ENCODE assay signal across 15 cellular contexts in genomic region chr1:2415337-2415736, GRCh38. TPM values are rescaled to one million over a fixed set of nuclear protein-coding genes. Genes with fewer than 3 reads are reported as not detected.
DNase-seq lines count a peak whose midpoint lies in the region; ATAC-seq and TF ChIP-seq lines count a peak whose summit lies in the region.
"Had no signal": no experiment of that assay in that cellular context is flagged by ENCODE, and none has a peak within 500 bp of the region (broad histone marks: within the 10 kb centered on the region; RNA-seq: fewer than 3 reads in every experiment).

No MANE protein-coding gene starts in this region.

- peaks cover 0 to 53% (median 9%) of the 10 kb centered on the region in 7 donors for H3K27me3 ChIP-seq in spleen (replicated peaks in 1 of 7)

- H3K27ac Mint-ChIP-seq in activated naive CD8-positive, alpha-beta T cell treated with anti-CD3 and anti-CD28 coated beads, Interleukin-2, amount 10 ng/mL, durations not matched to agents 7 days and 5 days = peak overlapping the region; percentile 92
- no peak overlapping the region for H3K27ac Mint-ChIP-seq in glutamatergic neuron (ENCODE audit: unreplicated experiment)

- H3K4me1 ChIP-seq in spleen = peaks cover 29 to 71% (median 53%) of the 10 kb centered on the region in 6 donors

- peaks cover 0 to under 1% (median 0%) of the 10 kb centered on the region in 6 donors for H3K36me3 ChIP-seq in spleen
- H3K36me3 ChIP-seq: neutrophil, upper lobe of left lung had no signal

- peaks cover 29% of the 10 kb centered on the region for H3K4me1 Mint-ChIP-seq in activated naive CD8-positive, alpha-beta T cell treated with anti-CD3 and anti-CD28 coated beads, Interleukin-2, amount 10 ng/mL, durations not matched to agents 7 days and 5 days
- H3K4me1 Mint-ChIP-seq in glutamatergic neuron (ENCODE audit: low read depth, unreplicated experiment) = peaks cover 12% of the 10 kb centered on the region

- DNase-seq in NCI-H345 (lab: John Stamatoyannopoulos, UW) (peak; percentile 9), NCI-H345 treated with DMSO at 0.1 percent for 48 hours (lab: John Stamatoyannopoulos, UW; ENCODE audit: unreplicated experiment) (no peak), NCI-H69 (lab: John Stamatoyannopoulos, UW) (peak; percentile 3), spleen (no peak), dermis blood vessel endothelial cell (no peak), glutamatergic neuron (no peak)
- DNase-seq in activated naive CD8-positive, alpha-beta T cell treated with anti-CD3 and anti-CD28 coated beads, Interleukin-2, amount 10 ng/mL, durations not matched to agents 7 days and 5 days = peak; percentile 60
- DNase-seq: ACHN; effector CD8-positive, alpha-beta T cell; KG1; NCI-H187 treated with DMSO at 0.1 percent for 48 hours; SW 1271 had no signal

- H3K9me3 Mint-ChIP-seq in activated naive CD8-positive, alpha-beta T cell treated with anti-CD3 and anti-CD28 coated beads, Interleukin-2, amount 10 ng/mL, durations not matched to agents 7 days and 5 days = no peaks in the 10 kb centered on the region
- H3K9me3 Mint-ChIP-seq in glutamatergic neuron (ENCODE audit: unreplicated experiment) = peaks cover 3% of the 10 kb centered on the region

- TF ChIP-seq CTCF in spleen (IDR thresholded peaks at IDR 0.05 in 8 of 11, conservative IDR thresholded peaks at IDR 0.05 in 3 of 11) (no peak), glutamatergic neuron (IDR thresholded peaks at IDR 0.05; ENCODE audit: partially characterized antibody, unreplicated experiment) (no peak)

- H3K27me3 Mint-ChIP-seq in activated naive CD8-positive, alpha-beta T cell treated with anti-CD3 and anti-CD28 coated beads, Interleukin-2, amount 10 ng/mL, durations not matched to agents 7 days and 5 days = no peaks in the 10 kb centered on the region
- H3K27me3 Mint-ChIP-seq in glutamatergic neuron (ENCODE audit: unreplicated experiment) = peaks cover 8% of the 10 kb centered on the region

- peak overlapping the region in 7 of 8 donors; percentile 9 to 88 (median 59) for H3K27ac ChIP-seq in spleen
- H3K27ac ChIP-seq: neutrophil had no signal

- intact Hi-C loops in spleen (cut with DNase I; ENCODE audit: low total_unique reads) = loop anchor here (5.0 kb wide), 1 partner anchor 372 kb away; no protein-coding TSS in a partner anchor

- peak overlapping the region in 6 of 8 donors; percentile 34 to 69 (median 38) for H3K4me3 ChIP-seq in spleen

- no peaks in the 10 kb centered on the region for H3K9me3 ChIP-seq in spleen
- H3K9me3 ChIP-seq: neutrophil, upper lobe of left lung had no signal

- ATAC-seq in activated naive CD8-positive, alpha-beta T cell treated with anti-CD3 and anti-CD28 coated beads, Interleukin-2, amount 10 ng/mL, durations not matched to agents 7 days and 5 days (ENCODE audit: low read depth) = no peak
- ATAC-seq in HG03521 (IDR thresholded peaks at IDR 0.05; ENCODE audit: unreplicated experiment) = no peak

- H3K4me3 Mint-ChIP-seq in activated naive CD8-positive, alpha-beta T cell treated with anti-CD3 and anti-CD28 coated beads, Interleukin-2, amount 10 ng/mL, durations not matched to agents 7 days and 5 days = peak overlapping the region; percentile 92
- H3K4me3 Mint-ChIP-seq in glutamatergic neuron (ENCODE audit: unreplicated experiment) = no peak overlapping the region

- POLR2A ChIA-PET in activated naive CD8-positive, alpha-beta T cell treated with anti-CD3 and anti-CD28 coated beads, Interleukin-2, amount 10 ng/mL, durations not matched to agents 7 days and 5 days (lab: Charles Lee) = interaction anchor here (0.7 to 5.0 kb wide), 13 partner anchors 10 to 374 kb away, joined by 3 to 98 read pairs (median 5); partner anchors contain the start of genes FAAP20, MORN1, PANK4 and PRXL2B

- WGBS in spleen, 5 donors = 66 to 77% (median 66%) methylated on average over 11 of the region's 11 CpGs

- no peak for TF ChIP-seq POLR2A in spleen (IDR thresholded peaks at IDR 0.05)

- peaks cover 4% of the 10 kb centered on the region for H3K36me3 Mint-ChIP-seq in activated naive CD8-positive, alpha-beta T cell treated with anti-CD3 and anti-CD28 coated beads, Interleukin-2, amount 10 ng/mL, durations not matched to agents 7 days and 5 days
- no peaks in the 10 kb centered on the region for H3K36me3 Mint-ChIP-seq in glutamatergic neuron (ENCODE audit: unreplicated experiment)

RNA-seq across cellular contexts. Expression of gene PEX10, which starts 3.0 kb away (rescaled TPM):
- 1 to 10 TPM; 9.6 to 9.9 TPM for total RNA-seq in activated naive CD8-positive, alpha-beta T cell treated with anti-CD3 and anti-CD28 coated beads, Interleukin-2, amount 10 ng/mL, durations not matched to agents 7 days and 5 days
- 10 to 100 TPM; 10.2 to 18.9 (median 16.3) TPM for total RNA-seq in spleen
- 10 to 100 TPM; 12.5 to 19.1 (median 13.0) TPM for polyA plus RNA-seq in spleen
- total RNA-seq in dermis blood vessel endothelial cell = 33.4 and 44.9 TPM in 2 replicates
- 14.0 TPM for total RNA-seq in glutamatergic neuron (ENCODE audit: unreplicated experiment)

RNA-seq across cellular contexts. Expression of gene RER1, which starts 23.7 kb away (rescaled TPM):
- 100 to 1,000 TPM; 140 to 147 TPM for total RNA-seq in activated naive CD8-positive, alpha-beta T cell treated with anti-CD3 and anti-CD28 coated beads, Interleukin-2, amount 10 ng/mL, durations not matched to agents 7 days and 5 days
- 100 to 1,000 TPM in 3 of 7 donors, 10 to 100 TPM in 4; 70.1 to 131 (median 91.8) TPM for total RNA-seq in spleen
- 10 to 100 TPM; 51.1 to 77.0 (median 68.7) TPM for polyA plus RNA-seq in spleen
- total RNA-seq in dermis blood vessel endothelial cell = 62.6 and 64.8 TPM in 2 replicates
- total RNA-seq in glutamatergic neuron (ENCODE audit: unreplicated experiment) = 93.0 TPM

RNA-seq across cellular contexts. Expression of gene MORN1, which starts 24.0 kb away (rescaled TPM):
- 10 to 100 TPM; 10.5 to 11.6 TPM for total RNA-seq in activated naive CD8-positive, alpha-beta T cell treated with anti-CD3 and anti-CD28 coated beads, Interleukin-2, amount 10 ng/mL, durations not matched to agents 7 days and 5 days
- total RNA-seq in spleen = 10 to 100 TPM in 2 of 7 donors, 1 to 10 TPM in 5; 5.9 to 13.5 (median 8.4) TPM
- 1 to 10 TPM; 1.9 to 5.8 (median 2.2) TPM for polyA plus RNA-seq in spleen
- total RNA-seq in dermis blood vessel endothelial cell = 7.4 and 7.7 TPM in 2 replicates
- 10.8 TPM for total RNA-seq in glutamatergic neuron (ENCODE audit: unreplicated experiment)

Comparison
In these comparisons a context has a peak if more than half of its experiments do, and no peak if none do; other contexts are left out.
1. DNase-seq: peak in NCI-H345 (single experiment), NCI-H69 (single experiment) and activated naive CD8-positive, alpha-beta T cell treated with anti-CD3 and anti-CD28 coated beads, Interleukin-2, amount 10 ng/mL, durations not matched to agents 7 days and 5 days (single experiment); none in NCI-H345 treated with DMSO at 0.1 percent for 48 hours (single experiment), spleen (single experiment), dermis blood vessel endothelial cell (single experiment) and glutamatergic neuron (single experiment).